Comparison of ENCODE assay signal across 10 cellular contexts in genomic region chr3:30354972-30355371, GRCh38.
DNase-seq lines count a peak whose midpoint lies in the region; ATAC-seq, FAIRE-seq and TF ChIP-seq lines count a peak whose summit lies in the region.
"Had no signal": no experiment of that assay in that cellular context is flagged by ENCODE, and none has a peak within 500 bp of the region (broad histone marks: within the 10 kb centered on the region; RNA-seq: fewer than 3 reads in every experiment).

No MANE protein-coding gene starts in this region.

- no peaks in the 10 kb centered on the region for H3K36me3 ChIP-seq in bronchial epithelial cell (ENCODE audit: control insufficient read depth, insufficient read depth, low read length)

- FAIRE-seq in bronchial epithelial cell (lab: Jason Lieb, UNC) = no peak

- H3K36me3 Mint-ChIP-seq in activated CD8-positive, alpha-beta memory T cell treated with anti-CD3 and anti-CD28 coated beads, Interleukin-2, amount 10 ng/mL, durations not matched to agents 7 days and 5 days = peaks cover 33% of the 10 kb centered on the region

- DNase-seq in DMS 273 (lab: John Stamatoyannopoulos, UW; ENCODE audit: unreplicated experiment) = peak; percentile 36
- no peak for DNase-seq in DMS 273 treated with DMSO at 0.1 percent for 48 hours (lab: John Stamatoyannopoulos, UW)
- DNase-seq in NCI-H2081 (lab: John Stamatoyannopoulos, UW) = peak; percentile 81 to 96
- peak; percentile 66 for DNase-seq in bronchial epithelial cell (ENCODE audit: low read depth)
- peak; percentile 37 for DNase-seq in smooth muscle cell of the brain vasculature (ENCODE audit: low read depth, low spot score)
- DNase-seq in activated CD8-positive, alpha-beta memory T cell treated with anti-CD3 and anti-CD28 coated beads, Interleukin-2, amount 10 ng/mL, durations not matched to agents 7 days and 5 days = no peak
- DNase-seq: activated T-cell treated with anti-CD3 and anti-CD28 coated beads, Interleukin-2, amount 50 U/mL, for 1 hour had no signal

- H3K27ac Mint-ChIP-seq in activated CD8-positive, alpha-beta memory T cell treated with anti-CD3 and anti-CD28 coated beads, Interleukin-2, amount 10 ng/mL, durations not matched to agents 7 days and 5 days = no peak overlapping the region

- H3K4me1 Mint-ChIP-seq in activated CD8-positive, alpha-beta memory T cell treated with anti-CD3 and anti-CD28 coated beads, Interleukin-2, amount 10 ng/mL, durations not matched to agents 7 days and 5 days = peaks cover 53% of the 10 kb centered on the region

- no peaks in the 10 kb centered on the region for H3K9me3 Mint-ChIP-seq in activated CD8-positive, alpha-beta memory T cell treated with anti-CD3 and anti-CD28 coated beads, Interleukin-2, amount 10 ng/mL, durations not matched to agents 7 days and 5 days (ENCODE audit: low read depth)
- H3K9me3 Mint-ChIP-seq: T-helper 1 cell treated with Interleukin-12 subunit alpha and Interleukin-12 subunit beta and Interleukin-4 antibody, amounts not matched to agents 30 μg/mL and 1 μg/mL, for 36 hours had no signal

- H3K4me3 Mint-ChIP-seq in activated CD8-positive, alpha-beta memory T cell treated with anti-CD3 and anti-CD28 coated beads, Interleukin-2, amount 10 ng/mL, durations not matched to agents 7 days and 5 days = no peak overlapping the region

- ATAC-seq in GM19397 (IDR thresholded peaks at IDR 0.05; ENCODE audit: unreplicated experiment) (no peak), HG03469 (IDR thresholded peaks at IDR 0.05; ENCODE audit: unreplicated experiment) (no peak)
- ATAC-seq in activated CD8-positive, alpha-beta memory T cell treated with anti-CD3 and anti-CD28 coated beads, Interleukin-2, amount 10 ng/mL, durations not matched to agents 7 days and 5 days = no peak

- no peak for TF ChIP-seq CTCF in bronchial epithelial cell (IDR thresholded peaks at IDR 0.05; ENCODE audit: insufficient read depth, low read length, severe bottlenecking)

- no peak overlapping the region for H3K4me3 ChIP-seq in bronchial epithelial cell (ENCODE audit: low read depth, low read length)

- CTCF ChIA-PET in activated CD8-positive, alpha-beta memory T cell treated with anti-CD3 and anti-CD28 coated beads, Interleukin-2, amount 10 ng/mL, durations not matched to agents 7 days and 5 days (lab: Charles Lee) = no interaction called here

- H3K27me3 Mint-ChIP-seq in activated CD8-positive, alpha-beta memory T cell treated with anti-CD3 and anti-CD28 coated beads, Interleukin-2, amount 10 ng/mL, durations not matched to agents 7 days and 5 days = peaks cover 38% of the 10 kb centered on the region

- no peaks in the 10 kb centered on the region for H3K27me3 ChIP-seq in bronchial epithelial cell (ENCODE audit: control insufficient read depth, insufficient read depth, low read length)

Comparison
In these comparisons a context has a peak if more than half of its experiments do, and no peak if none do; other contexts are left out.
1. DNase-seq: peak in DMS 273 (single experiment), NCI-H2081 (2 of 2), bronchial epithelial cell (single experiment) and smooth muscle cell of the brain vasculature (single experiment); none in DMS 273 treated with DMSO at 0.1 percent for 48 hours (single experiment) and activated CD8-positive, alpha-beta memory T cell treated with anti-CD3 and anti-CD28 coated beads, Interleukin-2, amount 10 ng/mL, durations not matched to agents 7 days and 5 days (single experiment).